ENCODE assay signal across 7 cellular contexts in the genomic region with DNA sequence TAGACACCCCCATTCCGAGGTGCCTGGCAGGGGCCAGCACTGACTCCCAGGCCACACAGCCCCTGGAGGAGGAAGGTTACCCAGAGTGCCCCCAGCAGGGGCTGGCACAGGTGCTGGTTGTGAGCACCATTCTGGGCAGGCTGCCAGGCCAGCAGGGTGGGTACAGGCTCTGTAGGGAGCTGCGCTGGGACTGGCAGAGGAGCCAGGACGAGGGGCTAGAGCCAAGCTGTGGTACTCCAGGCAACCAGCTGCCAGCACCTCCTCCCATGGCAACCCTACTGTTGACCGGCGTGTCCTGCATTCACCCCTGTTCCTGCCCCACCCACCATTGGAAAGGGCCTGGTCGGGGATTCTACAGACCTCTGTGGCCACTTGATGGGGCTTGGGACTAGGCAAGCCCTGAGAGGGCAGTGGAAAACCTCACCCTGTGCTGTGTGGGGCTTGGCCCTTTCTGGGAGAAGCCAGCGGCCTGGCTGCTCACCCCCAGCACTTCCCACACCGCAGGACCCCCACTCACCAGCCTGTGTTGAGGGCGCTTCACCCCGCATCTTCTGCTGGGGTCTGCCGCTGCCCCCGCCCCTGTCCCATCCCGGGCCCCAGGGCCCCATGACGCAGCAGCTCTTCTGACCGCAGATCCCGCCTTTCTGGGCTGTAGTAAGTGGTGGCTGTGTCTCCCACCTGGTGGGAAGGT. TPM values are rescaled to one million over a fixed set of nuclear protein-coding genes. Genes with fewer than 3 reads are reported as not detected.
DNase-seq lines count a peak whose midpoint lies in the region; ATAC-seq and TF ChIP-seq lines count a peak whose summit lies in the region.

No MANE protein-coding gene starts in this region.

- ATAC-seq in esophagus mucosa (no peak), GM18517 (IDR thresholded peaks at IDR 0.05; ENCODE audit: unreplicated experiment) (no peak)

- DNase-seq in MG63 (peak; percentile 29), NCI-H524 (lab: John Stamatoyannopoulos, UW) (peak; percentile 68 to 89), cardiac septum (ENCODE audit: low spot score) (peak; percentile 71), spleen (no peak)
- no peak for DNase-seq in stimulated activated CD4-positive, alpha-beta T cell treated with anti-CD3 and anti-CD28 coated beads, Interleukin-4, amount 100 ng/mL, for 4 hours

- H3K4me1 ChIP-seq in spleen = peaks cover 14 to 51% (median 37%) of the 10 kb centered on the region in 6 donors

- H3K27me3 ChIP-seq in MG63 (no peaks in the 10 kb centered on the region), spleen (replicated peaks in 1 of 7) (peaks cover 7 to 46% (median 29%) of the 10 kb centered on the region in 7 donors)

- no peak for TF ChIP-seq POLR2A in spleen (IDR thresholded peaks at IDR 0.05)

- H3K4me3 ChIP-seq in MG63 = no peak overlapping the region
- H3K4me3 ChIP-seq in spleen = peak overlapping the region in 7 of 8 donors; percentile 43 to 70 (median 45)

- TF ChIP-seq CTCF in spleen (IDR thresholded peaks at IDR 0.05 in 8 of 11, conservative IDR thresholded peaks at IDR 0.05 in 3 of 11) = no peak

- peak overlapping the region in 4 of 8 donors; percentile 53 to 81 (median 70) for H3K27ac ChIP-seq in spleen

- H3K36me3 ChIP-seq in MG63 (peaks cover 3% of the 10 kb centered on the region), spleen (peaks cover 0 to 25% (median 0%) of the 10 kb centered on the region in 6 donors)

- 64 to 71% (median 66%) methylated on average over 14 to 16 of the region's 16 CpGs for WGBS in spleen, 5 donors

- intact Hi-C loops in cardiac septum (cut with DNase I) (no loop called here), spleen (cut with DNase I; ENCODE audit: low total_unique reads) (no loop called here)

- H3K9me3 ChIP-seq in MG63 (no peaks in the 10 kb centered on the region), spleen (no peaks in the 10 kb centered on the region)

RNA-seq across cellular contexts. Expression of gene CLDN5, which starts 1.9 kb away (rescaled TPM):
- not detected in 2 replicates for total RNA-seq in MG63 (2014; rRNA removed; shearing (Covaris generic); ENCODE audit: low replicate concordance)
- total RNA-seq in cardiac septum (9.3 TPM), spleen (100 to 1,000 TPM in 1 of 7 donors, 10 to 100 TPM in 6; 29.5 to 167 (median 65.8) TPM), esophagus mucosa (10.4 TPM)
- polyA plus RNA-seq in spleen = 10 to 100 TPM; 18.1 to 69.3 (median 35.8) TPM

RNA-seq across cellular contexts. Expression of gene CDC45, which starts 42.6 kb away (rescaled TPM):
- 81.8 and 89.1 TPM in 2 replicates for total RNA-seq in MG63 (2014; rRNA removed; shearing (Covaris generic); ENCODE audit: low replicate concordance)
- total RNA-seq in cardiac septum (not detected), spleen (1 to 10 TPM; 1.5 to 7.3 (median 4.5) TPM), esophagus mucosa (10.0 TPM)
- polyA plus RNA-seq in spleen = 1 to 10 TPM; 5.1 to 6.7 (median 5.6) TPM

RNA-seq across cellular contexts. Expression of gene UFD1, which starts 43.3 kb away (rescaled TPM):
- total RNA-seq in MG63 (2014; rRNA removed; shearing (Covaris generic); ENCODE audit: low replicate concordance) = 128 and 161 TPM in 2 replicates
- total RNA-seq in cardiac septum = 36.2 TPM
- 10 to 100 TPM; 35.6 to 49.9 (median 40.1) TPM for total RNA-seq in spleen
- polyA plus RNA-seq in spleen = 10 to 100 TPM; 41.8 to 55.4 (median 52.2) TPM
- 57.9 TPM for total RNA-seq in esophagus mucosa

Comparison
In these comparisons a context has a peak if more than half of its experiments do, and no peak if none do; other contexts are left out.
1. DNase-seq: peak in MG63 (single experiment), NCI-H524 (2 of 2) and cardiac septum (single experiment); none in spleen (single experiment) and stimulated activated CD4-positive, alpha-beta T cell treated with anti-CD3 and anti-CD28 coated beads, Interleukin-4, amount 100 ng/mL, for 4 hours (0 of 2).
2. RNA of gene CLDN5, which starts 1.9 kb away (total RNA-seq): 29.5 to 167 TPM in spleen, 10.4 TPM in esophagus mucosa (single experiment) and 9.3 TPM in cardiac septum (single experiment); not detected in MG63; every median in the first group is over 10 times any median in the second.